Comparison of ENCODE assay signal across 6 cellular contexts in genomic region chr1:6198646-6199297, GRCh38. TPM values are rescaled to one million over a fixed set of nuclear protein-coding genes. Genes with fewer than 3 reads are reported as not detected.
DNase-seq lines count a peak whose midpoint lies in the region; TF ChIP-seq lines count a peak whose summit lies in the region.

No MANE protein-coding gene starts in this region.

- H3F3A ChIP-seq in SK-N-SH (replicated peaks; ENCODE audit: insufficient read depth): peaks cover 5% of the 10 kb centered on the region

- no peak overlapping the region for H2AFZ ChIP-seq in SK-N-SH (ENCODE audit: low read depth)

- H3K27me3 ChIP-seq in SK-N-SH (ENCODE audit: insufficient read depth) (no peaks in the 10 kb centered on the region), iPS DF 6.9 (ENCODE audit: control insufficient read depth, insufficient read depth, low read length) (no peaks in the 10 kb centered on the region)

- in situ Hi-C loops in GM13977 (cut with MboI; ENCODE audit: low pct_unique_long_range_greater_than_20kb, low sequenced_read_pairs, unreplicated experiment): no loop called here

- H3K4me2 ChIP-seq in SK-N-SH: peak overlapping the region; percentile 76

- TF ChIP-seq CTCF in SK-N-SH (IDR thresholded peaks at IDR 0.05) (no peak), GM13977 (IDR thresholded peaks at IDR 0.05; ENCODE audit: extremely low read depth, insufficient read depth, missing control alignments) (no peak)

- under 1% methylated on average over 21 of the region's 31 CpGs for WGBS in SK-N-SH (ENCODE audit: low lambda C conversion rate)
- no CpG with 5 or more reads among the region's 31 CpGs for WGBS in iPS DF 6.9 (ENCODE audit: insufficient coverage, insufficient read length)

- H3K9me3 ChIP-seq in SK-N-SH (no peaks in the 10 kb centered on the region), iPS DF 6.9 (ENCODE audit: control insufficient read depth, insufficient read depth, low read length) (no peaks in the 10 kb centered on the region)

- peak overlapping the region; percentile 98 for H3K9ac ChIP-seq in SK-N-SH

- H3K9me2 ChIP-seq in SK-N-SH: no peaks in the 10 kb centered on the region

- POLR2A ChIA-PET in SK-N-SH (lab: Yijun Ruan, JAX): interaction anchor here (1.6 kb wide), 1 partner anchor 10 kb away, joined by 3 read pairs; no protein-coding TSS in a partner anchor

- H3K4me1 ChIP-seq in SK-N-SH (ENCODE audit: control insufficient read depth in 1 of 2, insufficient read depth in 2 of 2, low read depth in 1 of 2, low read length in 1 of 2): peaks cover 8 to 17% of the 10 kb centered on the region in 2 experiments; a peak in 3 of 4 replicates
- peaks cover 4% of the 10 kb centered on the region; the same call in 1 of the 2 replicates for H3K4me1 ChIP-seq in iPS DF 6.9 (ENCODE audit: control insufficient read depth, insufficient read depth, low read length)

- TF ChIP-seq RAD21 in SK-N-SH (IDR thresholded peaks at IDR 0.05; ENCODE audit: low read length): no peak

- DNase-seq in activated naive CD4-positive, alpha-beta T cell treated with Interleukin-2 at 50 U/mL for 16 hours: peak; percentile 44
- DNase-seq in activated naive CD4-positive, alpha-beta T cell (lab: John Stamatoyannopoulos, UW): no peak
- DNase-seq in SK-N-SH: no peak
- no peak for DNase-seq in iPS DF 6.9 (ENCODE audit: low read depth, low spot score)
- no peak for DNase-seq in GM13977 (ENCODE audit: low spot score)
- no peak for DNase-seq in NCI-H1436 treated with DMSO at 0.1 percent for 48 hours (lab: John Stamatoyannopoulos, UW)

- H4K20me1 ChIP-seq in SK-N-SH (ENCODE audit: insufficient read depth): peaks cover 44% of the 10 kb centered on the region

- H3K27ac ChIP-seq in SK-N-SH (ENCODE audit: low read depth in 2 of 2, low read length in 1 of 2) (peak overlapping the region; percentile 71 to 74), iPS DF 6.9 (ENCODE audit: low read length) (no peak overlapping the region)

- CTCF ChIA-PET in SK-N-SH (lab: Yijun Ruan, JAX): interaction anchor here (1.0 to 6.8 kb wide), 9 partner anchors 10 to 144 kb away, joined by 3 to 52 read pairs (median 5); no protein-coding TSS in a partner anchor

- no peak for TF ChIP-seq EP300 in SK-N-SH (IDR thresholded peaks at IDR 0.05; ENCODE audit: borderline replicate concordance in 1 of 2, low read depth in 1 of 2, low read length in 1 of 2)

- H3K79me2 ChIP-seq in SK-N-SH (ENCODE audit: insufficient read depth): peaks cover 62% of the 10 kb centered on the region

- peaks cover 17 to 37% of the 10 kb centered on the region in 2 experiments for H3K36me3 ChIP-seq in SK-N-SH (replicated peaks in 1 of 2; ENCODE audit: control insufficient read depth in 1 of 2, insufficient read depth in 2 of 2, low read length in 1 of 2)
- H3K36me3 ChIP-seq in iPS DF 6.9 (ENCODE audit: control insufficient read depth, insufficient read depth, low read length): peaks cover 13% of the 10 kb centered on the region; the same call in 1 of the 2 replicates

- peak overlapping the region; percentile 84 to 87 for H3K4me3 ChIP-seq in SK-N-SH (ENCODE audit: low read depth in 2 of 2, low read length in 1 of 2)
- peak overlapping the region; percentile 71 for H3K4me3 ChIP-seq in iPS DF 6.9 (ENCODE audit: low read length)

TF ChIP-seq in SK-N-SH, 30 proteins besides CTCF, POLR2A, EP300 and RAD21:
- peak; percentile 6; the same call in 1 of the 2 replicates for TF ChIP-seq MXI1 (IDR thresholded peaks at IDR 0.05; ENCODE audit: low read depth, low read length)
- TF ChIP-seq GATA2 (CRISPR knock-in tag; IDR thresholded peaks at IDR 0.05): no peak
- no peak for TF ChIP-seq NFIC (IDR thresholded peaks at IDR 0.05; ENCODE audit: borderline replicate concordance)
- no peak for TF ChIP-seq ELF1 (IDR thresholded peaks at IDR 0.05)
- no peak for TF ChIP-seq TAF1 (IDR thresholded peaks at IDR 0.05; ENCODE audit: borderline replicate concordance, low read depth, low read length)
- TF ChIP-seq EZH2phosphoT487 (IDR thresholded peaks at IDR 0.05; ENCODE audit: borderline replicate concordance, low read depth): no peak
- no peak for TF ChIP-seq JUND (IDR thresholded peaks at IDR 0.05)

RNA-seq across cellular contexts. Expression of gene RPL22, which starts 0.6 kb away (rescaled TPM):
- 140 and 151 TPM in 2 replicates for polyA plus RNA-seq in SK-N-SH (2012; rRNA removed)
- 216 and 367 TPM in 2 replicates for polyA plus RNA-seq in SK-N-SH (2012; cell fraction: cytosol; rRNA removed)
- 37.2 and 61.3 TPM in 2 replicates for polyA plus RNA-seq in SK-N-SH (2012; cell fraction: nucleus; rRNA removed)

RNA-seq across cellular contexts. Expression of gene RNF207, which starts 7.1 kb away (rescaled TPM):
- 19.2 and 25.4 TPM in 2 replicates for polyA plus RNA-seq in SK-N-SH (2012; rRNA removed)
- polyA plus RNA-seq in SK-N-SH (2012; cell fraction: cytosol; rRNA removed): 2.5 and 4.0 TPM in 2 replicates
- polyA plus RNA-seq in SK-N-SH (2012; cell fraction: nucleus; rRNA removed): 134 and 388 TPM in 2 replicates

RNA-seq across cellular contexts. Expression of gene CHD5, which starts 18.7 kb away (rescaled TPM):
- 0.26 and 0.62 TPM in 2 replicates for polyA plus RNA-seq in SK-N-SH (2012; rRNA removed)
- 0.15 and 0.25 TPM in 2 replicates for polyA plus RNA-seq in SK-N-SH (2012; cell fraction: cytosol; rRNA removed)
- polyA plus RNA-seq in SK-N-SH (2012; cell fraction: nucleus; rRNA removed): 1.9 TPM in 2 replicates

RNA-seq across cellular contexts. Expression of gene ICMT, which starts 37.0 kb away (rescaled TPM):
- 40.2 and 43.7 TPM in 2 replicates for polyA plus RNA-seq in SK-N-SH (2012; rRNA removed)
- polyA plus RNA-seq in SK-N-SH (2012; cell fraction: cytosol; rRNA removed): 41.9 and 51.0 TPM in 2 replicates
- polyA plus RNA-seq in SK-N-SH (2012; cell fraction: nucleus; rRNA removed): 16.5 and 21.6 TPM in 2 replicates

RNA-seq across cellular contexts. Expression of gene HES3, which starts 45.2 kb away (rescaled TPM):
- not detected in 2 replicates for polyA plus RNA-seq in SK-N-SH (2012; rRNA removed)
- polyA plus RNA-seq in SK-N-SH (2012; cell fraction: cytosol; rRNA removed): not detected in 2 replicates
- polyA plus RNA-seq in SK-N-SH (2012; cell fraction: nucleus; rRNA removed): not detected in 2 replicates
